In the genomic region with DNA sequence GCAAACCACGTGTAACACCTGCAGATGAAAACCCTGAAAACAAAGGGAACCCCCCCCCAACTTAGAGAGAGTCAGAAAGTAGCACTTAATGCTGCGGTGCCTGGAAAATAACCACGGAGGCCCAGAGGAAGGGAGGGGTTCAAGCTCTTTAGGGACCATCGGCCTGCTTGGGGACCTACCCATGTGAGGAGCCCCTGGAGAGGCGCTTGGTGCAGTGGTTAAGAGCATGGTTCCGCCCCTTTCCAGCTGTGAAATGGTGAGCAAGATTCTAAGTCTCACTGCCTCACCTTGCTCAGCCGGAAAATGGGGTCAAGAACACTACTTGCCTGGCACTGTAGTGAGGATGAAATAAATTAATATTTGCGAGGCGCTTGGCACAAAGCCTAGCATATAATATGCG, we compare ENCODE assay signal across 8 cellular contexts. TPM values are rescaled to one million over a fixed set of nuclear protein-coding genes. Genes with fewer than 3 reads are reported as not detected.
DNase-seq lines count a peak whose midpoint lies in the region; ATAC-seq, FAIRE-seq and TF ChIP-seq lines count a peak whose summit lies in the region.

No MANE protein-coding gene starts in this region.

- H3K27me3 ChIP-seq in breast epithelium: peaks cover 0 to 6% of the 10 kb centered on the region in 2 donors
- no peaks in the 10 kb centered on the region for H3K27me3 ChIP-seq in naive thymus-derived CD4-positive, alpha-beta T cell (ENCODE audit: control insufficient read depth in 2 of 2, insufficient read depth in 2 of 2, low read length in 2 of 2)

- no peak for TF ChIP-seq POLR2A in breast epithelium (IDR thresholded peaks at IDR 0.05)

- no peaks in the 10 kb centered on the region for H3K9me3 Mint-ChIP-seq in naive thymus-derived CD4-positive, alpha-beta T cell

- H3K36me3 ChIP-seq in breast epithelium: no peaks in the 10 kb centered on the region
- H3K36me3 ChIP-seq in naive thymus-derived CD4-positive, alpha-beta T cell (ENCODE audit: control insufficient read depth in 2 of 3, insufficient read depth in 3 of 3, low read length in 3 of 3): no peaks in the 10 kb centered on the region

- intact Hi-C loops in breast epithelium (cut with DNase I; ENCODE audit: low total_unique reads): no loop called here
- intact Hi-C loops in naive thymus-derived CD4-positive, alpha-beta T cell (cut with micrococcal nuclease): loop anchor here (1.0 to 10.0 kb wide), 3 partner anchors 13 to 763 kb away; a partner anchor contains a TSS

- H3K27ac Mint-ChIP-seq in naive thymus-derived CD4-positive, alpha-beta T cell: peak overlapping the region in 4 of 9 donors; percentile 51 to 85 (median 70)

- H3K4me1 Mint-ChIP-seq in naive thymus-derived CD4-positive, alpha-beta T cell: peaks cover 0 to 16% (median 6%) of the 10 kb centered on the region in 7 donors

- H3K9me3 ChIP-seq in breast epithelium: no peaks in the 10 kb centered on the region
- H3K9me3 ChIP-seq in naive thymus-derived CD4-positive, alpha-beta T cell (ENCODE audit: control insufficient read depth in 2 of 3, low read length in 3 of 3): no peaks in the 10 kb centered on the region

- FAIRE-seq in GM19239 (lab: Jason Lieb, UNC): no peak

- CTCF ChIA-PET in naive thymus-derived CD4-positive, alpha-beta T cell (lab: Charles Lee): interaction anchor here (1.0 to 2.1 kb wide), 2 partner anchors 19 to 31 kb away, joined by 3 to 6 read pairs; no protein-coding TSS in a partner anchor

- H3K36me3 Mint-ChIP-seq in naive thymus-derived CD4-positive, alpha-beta T cell: no peaks in the 10 kb centered on the region

- POLR2A ChIA-PET in naive thymus-derived CD4-positive, alpha-beta T cell (lab: Charles Lee): interaction anchor here (0.9 to 2.1 kb wide), 4 partner anchors 11 to 30 kb away, joined by 4 to 8 read pairs (median 7); a partner anchor contains a TSS

- no peak for TF ChIP-seq CTCF in AG09309 (IDR thresholded peaks at IDR 0.05; ENCODE audit: control insufficient read depth, insufficient read depth, low read depth, low read length, missing control alignments)
- no peak for TF ChIP-seq CTCF in breast epithelium (IDR thresholded peaks at IDR 0.05)

- H3K4me3 ChIP-seq in AG09309 (ENCODE audit: control insufficient read depth, low read depth, low read length) (peak overlapping the region; percentile 27), breast epithelium (peak overlapping the region; percentile 30 to 51 (median 43))
- H3K4me3 ChIP-seq in naive thymus-derived CD4-positive, alpha-beta T cell (ENCODE audit: low read length): peak overlapping the region; percentile 54

- DNase-seq in AG09309 (ENCODE audit: low read depth) (no peak), breast epithelium (ENCODE audit: low spot score in 2 of 2) (no peak), GM19239 (ENCODE audit: insufficient read length, low spot score) (no peak), NCI-H774 (lab: John Stamatoyannopoulos, UW) (no peak)
- DNase-seq in naive thymus-derived CD4-positive, alpha-beta T cell: no peak
- no peak for DNase-seq in stimulated activated CD4-positive, alpha-beta T cell treated with anti-CD3 and anti-CD28 coated beads, Interleukin-2, amount 100 ng/mL, for 24 hours

- H3K27ac ChIP-seq in breast epithelium: peak overlapping the region in 1 of 2 donors; percentile 21
- peak overlapping the region; percentile 16 for H3K27ac ChIP-seq in naive thymus-derived CD4-positive, alpha-beta T cell (ENCODE audit: low read depth, low read length)

- H3K4me3 Mint-ChIP-seq in naive thymus-derived CD4-positive, alpha-beta T cell: peak overlapping the region in 9 of 10 donors; percentile 65 to 89 (median 84)

- H3K4me1 ChIP-seq in breast epithelium: no peaks in the 10 kb centered on the region
- peaks cover 0 to 4% of the 10 kb centered on the region in 2 donors for H3K4me1 ChIP-seq in naive thymus-derived CD4-positive, alpha-beta T cell (ENCODE audit: control insufficient read depth in 2 of 2, insufficient read depth in 2 of 2, low read length in 2 of 2)

- ATAC-seq in HG02588 (IDR thresholded peaks at IDR 0.05; ENCODE audit: unreplicated experiment): peak; percentile 17
- no peak for ATAC-seq in naive thymus-derived CD4-positive, alpha-beta T cell
- ATAC-seq in GM18519 (IDR thresholded peaks at IDR 0.05; ENCODE audit: low FRiP score, unreplicated experiment): no peak

- H3K27me3 Mint-ChIP-seq in naive thymus-derived CD4-positive, alpha-beta T cell: no peaks in the 10 kb centered on the region

RNA-seq across cellular contexts. Expression of a gene that starts 13.8 kb away (rescaled TPM):
- total RNA-seq in breast epithelium: 100 to 1,000 TPM; 153 to 190 (median 164) TPM
- 100 to 1,000 TPM in 3 of 5 experiments, 10 to 100 TPM in 2; 90.2 to 333 (median 132) TPM for total RNA-seq in naive thymus-derived CD4-positive, alpha-beta T cell
- 100 to 1,000 TPM; 252 to 287 TPM for polyA plus RNA-seq in naive thymus-derived CD4-positive, alpha-beta T cell
